16 cellular contexts compared by ENCODE assay signal in the genomic region with DNA sequence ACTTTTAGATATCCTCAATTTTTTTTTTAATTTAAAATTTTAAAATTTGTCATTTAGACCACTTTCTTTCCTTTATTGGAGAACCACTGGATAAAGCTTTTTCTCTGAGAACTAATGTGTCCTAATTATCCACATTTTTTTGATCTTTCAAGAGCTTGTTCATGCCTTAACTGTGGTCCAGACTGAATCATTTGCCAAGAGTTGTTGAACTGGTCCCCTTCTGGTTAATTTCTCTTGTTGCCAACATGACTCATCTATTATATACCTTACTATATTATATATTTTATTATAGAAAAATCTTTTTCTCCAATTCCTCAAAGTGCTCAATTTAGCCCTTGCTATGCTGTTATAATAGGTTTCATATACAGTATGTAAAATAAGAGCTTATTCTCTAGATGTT.
"Had no signal": no experiment of that assay in that cellular context is flagged by ENCODE, and none has a peak within 500 bp of the region (broad histone marks: within the 10 kb centered on the region; RNA-seq: fewer than 3 reads in every experiment).

No MANE protein-coding gene starts in this region.

- H3K9me3 ChIP-seq: suprapubic skin had no signal

- H3K27me3 Mint-ChIP-seq: activated naive CD4-positive, alpha-beta T cell treated with anti-CD3 and anti-CD28 coated beads, Interleukin-2, amount 10 ng/mL, durations not matched to agents 7 days and 5 days; brain; progenitor cell of endocrine pancreas; type B pancreatic cell had no signal

- H3K9me3 Mint-ChIP-seq: activated naive CD4-positive, alpha-beta T cell treated with anti-CD3 and anti-CD28 coated beads, Interleukin-2, amount 10 ng/mL, durations not matched to agents 7 days and 5 days; activated T-helper 2 cell treated with anti-CD3 and anti-CD28 coated beads, Interferon-gamma antibody, Interleukin-2, Interleukin-4, amounts not matched to agents 10 μg/mL and 5 μg/mL and 100 μg/mL, durations not matched to agents 14 hours and 24 hours and 36 hours; brain; endodermal cell; immature natural killer cell; natural killer cell treated with Interleukin-12 subunit alpha and Interleukin-12 subunit beta and Interleukin-15 and Interleukin-18, amount 100 ng/mL, for 72 hours; T-helper 2 cell treated with Interferon-gamma antibody and Interleukin-4, amounts not matched to agents 5 μg/mL and 100 μg/mL, for 36 hours had no signal

- H3K27ac Mint-ChIP-seq: activated naive CD4-positive, alpha-beta T cell treated with anti-CD3 and anti-CD28 coated beads, Interleukin-2, amount 10 ng/mL, durations not matched to agents 7 days and 5 days; activated T-helper 2 cell treated with anti-CD3 and anti-CD28 coated beads, Interferon-gamma antibody, Interleukin-2, Interleukin-4, amounts not matched to agents 10 μg/mL and 5 μg/mL and 100 μg/mL, durations not matched to agents 14 hours and 24 hours and 36 hours; brain; endodermal cell; immature natural killer cell; natural killer cell treated with Interleukin-12 subunit alpha and Interleukin-12 subunit beta and Interleukin-15 and Interleukin-18, amount 100 ng/mL, for 72 hours; progenitor cell of endocrine pancreas; T-helper 2 cell treated with Interferon-gamma antibody and Interleukin-4, amounts not matched to agents 5 μg/mL and 100 μg/mL, for 36 hours; type B pancreatic cell had no signal

- H3K27ac ChIP-seq: suprapubic skin had no signal

- H3K27me3 ChIP-seq: suprapubic skin had no signal

- H3K4me1 Mint-ChIP-seq: brain, endodermal cell, immature natural killer cell had no signal

- H3K4me3 ChIP-seq: suprapubic skin had no signal

- ATAC-seq: activated CD4-positive, CD25-positive, alpha-beta regulatory T cell treated with anti-CD3 and anti-CD28 coated beads, Interleukin-2, amount 50 U/mL, for 24 hours; esophagus mucosa; natural killer cell treated with Interleukin-12 subunit alpha and Interleukin-12 subunit beta and Interleukin-15 and Interleukin-18, amount 100 ng/mL, for 72 hours had no signal

- H3K4me3 Mint-ChIP-seq: activated naive CD4-positive, alpha-beta T cell treated with anti-CD3 and anti-CD28 coated beads, Interleukin-2, amount 10 ng/mL, durations not matched to agents 7 days and 5 days; brain; endodermal cell; immature natural killer cell; natural killer cell treated with Interleukin-12 subunit alpha and Interleukin-12 subunit beta and Interleukin-15 and Interleukin-18, amount 100 ng/mL, for 72 hours; T-helper 2 cell treated with Interferon-gamma antibody and Interleukin-4, amounts not matched to agents 5 μg/mL and 100 μg/mL, for 36 hours; type B pancreatic cell had no signal

- DNase-seq: activated naive CD4-positive, alpha-beta T cell treated with anti-CD3 and anti-CD28 coated beads, Interleukin-2, amount 10 ng/mL, durations not matched to agents 7 days and 5 days; endodermal cell; glutamatergic neuron; immature natural killer cell; mesenchymal stem cell; occipital lobe; stimulated activated naive CD4-positive, alpha-beta T cell treated with Interleukin-2 at 50 U/mL for 16 hours had no signal

- H3K36me3 Mint-ChIP-seq: activated naive CD4-positive, alpha-beta T cell treated with anti-CD3 and anti-CD28 coated beads, Interleukin-2, amount 10 ng/mL, durations not matched to agents 7 days and 5 days; natural killer cell treated with Interleukin-12 subunit alpha and Interleukin-12 subunit beta and Interleukin-15 and Interleukin-18, amount 100 ng/mL, for 72 hours had no signal
